In genomic region chr6:142885182-142885867, GRCh38 we compare ENCODE assay signal across 8 cellular contexts. TPM values are rescaled to one million over a fixed set of nuclear protein-coding genes. Genes with fewer than 3 reads are reported as not detected.
DNase-seq lines count a peak whose midpoint lies in the region; ATAC-seq and TF ChIP-seq lines count a peak whose summit lies in the region.

No MANE protein-coding gene starts in this region.

- peak overlapping the region; percentile 82 for H3K9ac ChIP-seq in neural cell (ENCODE audit: low read length)

- H3K4me2 ChIP-seq in neural cell (ENCODE audit: low read length): peak overlapping the region; percentile 72

- H3K36me3 Mint-ChIP-seq in activated T-cell treated with anti-CD3 and anti-CD28 coated beads, Interleukin-2, amount 50 U/mL, for 24 hours (ENCODE audit: low read depth): peaks cover 53% of the 10 kb centered on the region

- H3K27ac ChIP-seq in neural cell (ENCODE audit: low read length): peak overlapping the region; percentile 97

- TF ChIP-seq EP300 in neural cell (conservative IDR thresholded peaks at IDR 0.05; ENCODE audit: poor library complexity, severe bottlenecking): peak; percentile 96

- no peaks in the 10 kb centered on the region for H3K27me3 Mint-ChIP-seq in activated T-cell treated with anti-CD3 and anti-CD28 coated beads, Interleukin-2, amount 50 U/mL, for 24 hours

- H3K9me2 ChIP-seq in neural cell (ENCODE audit: insufficient read depth, low read length): no peaks in the 10 kb centered on the region

- H3F3A ChIP-seq in neural cell (ENCODE audit: insufficient read depth, low read length, poor library complexity, severe bottlenecking): no peaks in the 10 kb centered on the region

- TF ChIP-seq CTCF in fibroblast of mammary gland (conservative IDR thresholded peaks at IDR 0.05; ENCODE audit: control insufficient read depth, insufficient read depth, low read depth, low read length) (no peak), neural cell (IDR thresholded peaks at IDR 0.05; ENCODE audit: poor library complexity, severe bottlenecking) (no peak)

- no peaks in the 10 kb centered on the region for H4K20me1 ChIP-seq in neural cell (ENCODE audit: insufficient read depth)

- peak overlapping the region; percentile 45 for H3K4me3 ChIP-seq in fibroblast of mammary gland (ENCODE audit: control insufficient read depth, low read depth, low read length)
- peak overlapping the region; percentile 69 for H3K4me3 ChIP-seq in neural cell (ENCODE audit: low read length)

- H3K27ac Mint-ChIP-seq in activated T-cell treated with anti-CD3 and anti-CD28 coated beads, Interleukin-2, amount 50 U/mL, for 24 hours: peak overlapping the region; percentile 100

- no peaks in the 10 kb centered on the region for H3K9me3 ChIP-seq in neural cell (ENCODE audit: low read length)

- peaks cover 4% of the 10 kb centered on the region for H3K9me3 Mint-ChIP-seq in activated T-cell treated with anti-CD3 and anti-CD28 coated beads, Interleukin-2, amount 50 U/mL, for 24 hours

- peak overlapping the region; percentile 88 for H3K4me3 Mint-ChIP-seq in activated T-cell treated with anti-CD3 and anti-CD28 coated beads, Interleukin-2, amount 50 U/mL, for 24 hours

- H3K79me2 ChIP-seq in neural cell (replicated peaks; ENCODE audit: insufficient read depth, low read length): peaks cover 21% of the 10 kb centered on the region

- ATAC-seq in HG02763 (IDR thresholded peaks at IDR 0.05; ENCODE audit: unreplicated experiment): peak; percentile 61

- peak overlapping the region; percentile 31 for H2AFZ ChIP-seq in neural cell (ENCODE audit: low read depth, low read length)

- no peaks in the 10 kb centered on the region for H3K36me3 ChIP-seq in neural cell (ENCODE audit: insufficient read depth, low read length)

- no peaks in the 10 kb centered on the region for H3K27me3 ChIP-seq in neural cell (ENCODE audit: insufficient read depth, low read depth, low read length)

- TF ChIP-seq RAD21 in neural cell (conservative IDR thresholded peaks at IDR 0.05): peak; percentile 60

- H3K4me1 Mint-ChIP-seq in activated T-cell treated with anti-CD3 and anti-CD28 coated beads, Interleukin-2, amount 50 U/mL, for 24 hours (ENCODE audit: low read depth): peaks cover 95% of the 10 kb centered on the region

- DNase-seq in activated gamma-delta T cell treated with Interleukin-2 at 50 U/mL for 16 hours (peak; percentile 27), activated gamma-delta T cell (lab: John Stamatoyannopoulos, UW) (no peak), NCI-H2227 treated with DMSO at 0.1 percent for 48 hours (lab: John Stamatoyannopoulos, UW) (peak; percentile 76), fibroblast of mammary gland (ENCODE audit: low read depth) (peak; percentile 99), NCI-H748 treated with DMSO at 0.1 percent for 48 hours (lab: John Stamatoyannopoulos, UW) (no peak)
- DNase-seq in activated T-cell treated with anti-CD3 and anti-CD28 coated beads, Interleukin-2, amount 50 U/mL, for 24 hours: peak; percentile 62

TF ChIP-seq in neural cell, 6 proteins besides CTCF, POLR2A, EP300 and RAD21:
- TF ChIP-seq TAF1 (IDR thresholded peaks at IDR 0.05; ENCODE audit: low read depth) (peak; percentile 79), SMC3 (conservative IDR thresholded peaks at IDR 0.05; ENCODE audit: poor library complexity) (peak; percentile 60), MXI1 (conservative IDR thresholded peaks at IDR 0.05; ENCODE audit: poor library complexity, severe bottlenecking) (peak; percentile 34), REST (IDR thresholded peaks at IDR 0.05; ENCODE audit: borderline replicate concordance) (peak; percentile 96), EZH2 (IDR thresholded peaks at IDR 0.05; ENCODE audit: borderline replicate concordance, insufficient read depth, low read length, poor library complexity, severe bottlenecking) (no peak), POLR2AphosphoS5 (IDR thresholded peaks at IDR 0.05) (peak; percentile 91)

RNA-seq across cellular contexts. Expression of gene HIVEP2, which starts 59.7 kb away (rescaled TPM):
- polyA plus RNA-seq in neural cell: 6.0 and 6.9 TPM in 2 replicates
- 43.3 and 51.5 TPM in 2 replicates for polyA minus RNA-seq in neural cell

Comparison
In these comparisons a context has a peak if more than half of its experiments do, and no peak if none do; other contexts are left out.
1. DNase-seq: peak in activated gamma-delta T cell treated with Interleukin-2 at 50 U/mL for 16 hours (single experiment), NCI-H2227 treated with DMSO at 0.1 percent for 48 hours (single experiment), activated T-cell treated with anti-CD3 and anti-CD28 coated beads, Interleukin-2, amount 50 U/mL, for 24 hours (single experiment) and fibroblast of mammary gland (single experiment); none in activated gamma-delta T cell (single experiment) and NCI-H748 treated with DMSO at 0.1 percent for 48 hours (single experiment).